ENCODE assay signal across 8 cellular contexts in the genomic region with DNA sequence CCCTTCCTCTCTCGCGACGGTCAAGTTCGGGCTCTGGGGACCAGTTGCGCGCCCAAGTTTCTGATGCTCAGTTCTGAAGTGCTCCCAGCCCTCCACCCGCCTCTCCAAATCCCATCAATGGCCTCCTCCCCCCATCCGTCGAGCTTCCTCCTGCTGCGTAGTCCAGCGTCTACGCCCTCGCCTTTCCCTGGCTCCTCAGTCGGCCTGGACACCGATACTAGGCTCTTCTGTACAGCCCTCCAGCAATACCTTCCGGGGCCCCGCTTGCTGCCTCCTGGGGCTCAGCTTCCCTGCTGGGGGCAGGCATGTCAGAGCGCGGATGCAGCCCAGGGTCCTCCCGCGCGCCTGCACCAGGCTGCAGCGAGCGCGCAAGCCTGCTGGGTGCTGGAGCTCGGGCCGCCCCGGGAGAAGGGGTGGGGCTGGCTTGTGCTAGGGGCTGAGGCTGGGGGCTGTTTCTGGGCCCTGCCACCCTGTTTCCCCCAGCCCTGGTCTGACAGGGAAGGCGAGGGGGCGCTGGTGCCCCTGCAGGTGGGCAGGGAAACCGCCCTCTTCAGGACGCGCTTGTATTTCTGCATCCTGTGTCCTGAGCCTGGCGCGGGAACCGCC.
DNase-seq lines count a peak whose midpoint lies in the region; ATAC-seq and TF ChIP-seq lines count a peak whose summit lies in the region.

No MANE protein-coding gene starts in this region.

- no peak for DNase-seq in activated CD4-positive, CD25-positive, alpha-beta regulatory T cell treated with anti-CD3 and anti-CD28 coated beads, Interleukin-2, amount 50 U/mL, for 72 hours
- no peak for DNase-seq in brain microvascular endothelial cell
- DNase-seq in naive thymus-derived CD4-positive, alpha-beta T cell: peak; percentile 21 to 59 (median 45)
- no peak for DNase-seq in GM13976 (ENCODE audit: low spot score)
- no peak for DNase-seq in NCI-H2029 treated with DMSO at 0.1 percent for 48 hours (lab: John Stamatoyannopoulos, UW)
- DNase-seq in NAMALWA (ENCODE audit: low spot score): no peak

- peak; percentile 48 to 67 for ATAC-seq in activated CD4-positive, CD25-positive, alpha-beta regulatory T cell treated with anti-CD3 and anti-CD28 coated beads, Interleukin-2, amount 50 U/mL, for 24 hours
- peak; percentile 81 for ATAC-seq in naive thymus-derived CD4-positive, alpha-beta T cell

- intact Hi-C loops in naive thymus-derived CD4-positive, alpha-beta T cell (cut with micrococcal nuclease): loop anchor here in 1 of 2 donors (1.0 to 5.0 kb wide), 4 partner anchors 50 to 625 kb away; no protein-coding TSS in a partner anchor

- H3K36me3 ChIP-seq in brain microvascular endothelial cell (replicated peaks): no peaks in the 10 kb centered on the region
- no peaks in the 10 kb centered on the region for H3K36me3 ChIP-seq in naive thymus-derived CD4-positive, alpha-beta T cell (ENCODE audit: control insufficient read depth in 2 of 3, insufficient read depth in 3 of 3, low read length in 3 of 3)
- H3K36me3 ChIP-seq in urinary bladder (ENCODE audit: insufficient read depth): no peaks in the 10 kb centered on the region

- H3K4me1 ChIP-seq in naive thymus-derived CD4-positive, alpha-beta T cell (ENCODE audit: control insufficient read depth in 2 of 2, insufficient read depth in 2 of 2, low read length in 2 of 2): peaks cover 0 to 10% of the 10 kb centered on the region in 2 donors
- no peaks in the 10 kb centered on the region for H3K4me1 ChIP-seq in urinary bladder (ENCODE audit: insufficient read depth)

- POLR2A ChIA-PET in naive thymus-derived CD4-positive, alpha-beta T cell (lab: Charles Lee): interaction anchor here (0.7 kb wide), 1 partner anchor 60 kb away, joined by 4 read pairs; no protein-coding TSS in a partner anchor

- peak overlapping the region; percentile 70 to 98 (median 88) for H3K4me3 Mint-ChIP-seq in naive thymus-derived CD4-positive, alpha-beta T cell

- H3K4me1 Mint-ChIP-seq in naive thymus-derived CD4-positive, alpha-beta T cell: peaks cover 5 to 37% (median 27%) of the 10 kb centered on the region in 7 donors

- no peaks in the 10 kb centered on the region for H3K9me3 Mint-ChIP-seq in naive thymus-derived CD4-positive, alpha-beta T cell

- no peaks in the 10 kb centered on the region for H3K9me3 ChIP-seq in naive thymus-derived CD4-positive, alpha-beta T cell (ENCODE audit: control insufficient read depth in 2 of 3, low read length in 3 of 3)

- H3K4me3 ChIP-seq in brain microvascular endothelial cell (ENCODE audit: low read depth, low read length): peak overlapping the region; percentile 18
- peak overlapping the region; percentile 62 for H3K4me3 ChIP-seq in naive thymus-derived CD4-positive, alpha-beta T cell (ENCODE audit: low read length)
- H3K4me3 ChIP-seq in urinary bladder (ENCODE audit: low read depth, low read length): peak overlapping the region; percentile 44

- H3K36me3 Mint-ChIP-seq in naive thymus-derived CD4-positive, alpha-beta T cell: no peaks in the 10 kb centered on the region

- H3K27me3 Mint-ChIP-seq in naive thymus-derived CD4-positive, alpha-beta T cell: peaks cover 0 to 55% (median 17%) of the 10 kb centered on the region in 5 donors

- H3K27me3 ChIP-seq in brain microvascular endothelial cell (replicated peaks): no peaks in the 10 kb centered on the region
- no peaks in the 10 kb centered on the region for H3K27me3 ChIP-seq in naive thymus-derived CD4-positive, alpha-beta T cell (ENCODE audit: control insufficient read depth in 2 of 2, insufficient read depth in 2 of 2, low read length in 2 of 2)

- TF ChIP-seq CTCF in brain microvascular endothelial cell (IDR thresholded peaks at IDR 0.05; ENCODE audit: low read depth, low read length, missing control alignments) (no peak), GM13976 (IDR thresholded peaks at IDR 0.05; ENCODE audit: borderline replicate concordance, control extremely low read depth, extremely low read depth, insufficient read depth, missing control alignments) (no peak)

- H3K27ac ChIP-seq in brain microvascular endothelial cell: no peak overlapping the region
- no peak overlapping the region for H3K27ac ChIP-seq in naive thymus-derived CD4-positive, alpha-beta T cell (ENCODE audit: low read depth, low read length)
- no peak overlapping the region for H3K27ac ChIP-seq in urinary bladder (ENCODE audit: low read depth)

- 2% methylated on average over 36 of the region's 36 CpGs for WGBS in urinary bladder

- CTCF ChIA-PET in naive thymus-derived CD4-positive, alpha-beta T cell (lab: Charles Lee): interaction anchor here (0.6 to 1.2 kb wide), 3 partner anchors 59 to 309 kb away, joined by 3 to 6 read pairs (median 3); no protein-coding TSS in a partner anchor

- in situ Hi-C loops in brain microvascular endothelial cell (cut with HindIII; ENCODE audit: low pct_ligation_motif_present, low sequenced_read_pairs): no loop called here
- in situ Hi-C loops in GM13976 (cut with MboI; ENCODE audit: low sequenced_read_pairs, unreplicated experiment): no loop called here

- H3K27ac Mint-ChIP-seq in naive thymus-derived CD4-positive, alpha-beta T cell: peak overlapping the region in 7 of 9 donors; percentile 45 to 87 (median 73)

Comparison
In these comparisons a context has a peak if more than half of its experiments do, and no peak if none do; other contexts are left out.
1. DNase-seq: peak in naive thymus-derived CD4-positive, alpha-beta T cell (9 of 9); none in activated CD4-positive, CD25-positive, alpha-beta regulatory T cell treated with anti-CD3 and anti-CD28 coated beads, Interleukin-2, amount 50 U/mL, for 72 hours (single experiment), brain microvascular endothelial cell (single experiment), GM13976 (single experiment), NCI-H2029 treated with DMSO at 0.1 percent for 48 hours (single experiment) and NAMALWA (single experiment).
2. Peak in every context shown above with its lines, with median percentiles within 50 percentile points of each other: H3K4me3 ChIP-seq.